In genomic region chr13:19810996-19811881, GRCh38 we compare ENCODE assay signal across 30 cellular contexts. TPM values are rescaled to one million over a fixed set of nuclear protein-coding genes. Genes with fewer than 3 reads are reported as not detected.
DNase-seq lines count a peak whose midpoint lies in the region; ATAC-seq and TF ChIP-seq lines count a peak whose summit lies in the region.
"Had no signal": no experiment of that assay in that cellular context is flagged by ENCODE, and none has a peak within 500 bp of the region (broad histone marks: within the 10 kb centered on the region; RNA-seq: fewer than 3 reads in every experiment).

No MANE protein-coding gene starts in this region.

- H3K9me3 ChIP-seq in Panc1 (ENCODE audit: control insufficient read depth, insufficient read depth, low read depth, low read length) = no peaks in the 10 kb centered on the region
- H3K9me3 ChIP-seq: esophagus muscularis mucosa, HAP-1, left ventricle myocardium inferior, neutrophil, SK-N-SH had no signal

- POLR2A ChIA-PET in Panc1 (lab: Charles Lee) = no interaction called here

- H3K27me3 ChIP-seq in Panc1 (ENCODE audit: control insufficient read depth, insufficient read depth, low read length) = no peaks in the 10 kb centered on the region
- H3K27me3 ChIP-seq: esophagus muscularis mucosa, neutrophil had no signal

- H3K4me3 ChIP-seq in Panc1 (ENCODE audit: low read depth in 2 of 2, low read length in 2 of 2) (no peak overlapping the region), choroid plexus epithelial cell (ENCODE audit: low read depth, low read length) (no peak overlapping the region), retinal pigment epithelial cell (ENCODE audit: low read length) (no peak overlapping the region)
- H3K4me3 ChIP-seq: esophagus muscularis mucosa, HAP-1, left ventricle myocardium inferior had no signal

- DNase-seq in activated effector memory CD4-positive, alpha-beta T cell treated with anti-CD3 and anti-CD28 coated beads, Interleukin-2, amount 50 U/mL, for 16 hours = peak; percentile 10
- DNase-seq in activated effector memory CD4-positive, alpha-beta T cell treated with Interleukin-2 at 50 U/mL for 16 hours = no peak
- DNase-seq in Panc1 (ENCODE audit: low read depth, low spot score) = no peak
- peak; percentile 67 for DNase-seq in choroid plexus epithelial cell (ENCODE audit: low read depth)
- peak; percentile 45 for DNase-seq in retinal pigment epithelial cell (ENCODE audit: low read depth)
- no peak for DNase-seq in activated CD4-positive, alpha-beta T cell treated with anti-CD3 and anti-CD28 coated beads for 48 hours
- DNase-seq in NOMO-1 (lab: John Stamatoyannopoulos, UW; ENCODE audit: unreplicated experiment in 2 of 2) = no peak
- DNase-seq in DMS114 treated with DMSO at 0.1 percent for 48 hours (lab: John Stamatoyannopoulos, UW; ENCODE audit: unreplicated experiment) = no peak
- DNase-seq: 8988T; activated CD4-positive, alpha-beta T cell treated with anti-CD3 and anti-CD28 coated beads for 36 hours; activated naive CD4-positive, alpha-beta T cell treated with anti-CD3 and anti-CD28 coated beads for 36 hours; activated T-cell treated with anti-CD3 and anti-CD28 coated beads, Interleukin-2, amount 50 U/mL, for 24 hours; aorta; caudate nucleus; CD4-positive, CD25-positive, alpha-beta regulatory T cell; dermis blood vessel endothelial cell; islet precursor cell; Karpas-422; left ventricle myocardium inferior; naive B cell; NCI-H1436; NCI-H2081 treated with DMSO at 0.1 percent for 48 hours; NCI-H446; NCI-H774; SK-N-SH; stimulated activated CD4-positive, alpha-beta T cell treated with anti-CD3 and anti-CD28 coated beads, Interleukin-15, amount 100 ng/mL, for 24 hours; stimulated activated naive B cell treated with anti-CD40 and anti-IgM and Interleukin-4, amounts not matched to agents 10 μg/mL and 1 μg/mL and 100 μg/mL, for 72 hours had no signal

- BruUV-seq in Panc1 (replicated peaks; lab: Mats Ljungman, UMichigan) = TSS peak; percentile 67

- H3K36me3 ChIP-seq in Panc1 (ENCODE audit: control insufficient read depth, insufficient read depth, low read length) = no peaks in the 10 kb centered on the region
- H3K36me3 ChIP-seq: HAP-1, neutrophil had no signal

- TF ChIP-seq CTCF in Panc1 (IDR thresholded peaks at IDR 0.05) = no peak
- TF ChIP-seq CTCF in choroid plexus epithelial cell (conservative IDR thresholded peaks at IDR 0.05; ENCODE audit: low read depth, low read length) = no peak
- no peak for TF ChIP-seq CTCF in retinal pigment epithelial cell (conservative IDR thresholded peaks at IDR 0.05; ENCODE audit: low read depth, low read length)

- no peak for ATAC-seq in Panc1
- ATAC-seq: activated CD4-positive, alpha-beta T cell treated with anti-CD3 and anti-CD28 coated beads for 36 hours; stimulated activated naive B cell treated with anti-CD40 and anti-IgM and Interleukin-4, amounts not matched to agents 10 μg/mL and 1 μg/mL and 100 μg/mL, for 72 hours had no signal

- in situ Hi-C loops in Panc1 (cut with HindIII; ENCODE audit: low pct_unique_long_range_greater_than_20kb, low sequenced_read_pairs) = no loop called here

- CTCF ChIA-PET in Panc1 (lab: Charles Lee) = no interaction called here

- intact Hi-C loops in Panc1 (cut with micrococcal nuclease; ENCODE audit: unreplicated experiment) = no loop called here

- no peak overlapping the region for H3K27ac ChIP-seq in Panc1 (ENCODE audit: low read length)
- H3K27ac ChIP-seq: esophagus muscularis mucosa, left ventricle myocardium inferior, neutrophil had no signal

- no peaks in the 10 kb centered on the region for H3K4me1 ChIP-seq in Panc1 (ENCODE audit: control insufficient read depth, insufficient read depth, low read length)
- H3K4me1 ChIP-seq: esophagus muscularis mucosa, HAP-1, left ventricle myocardium inferior had no signal

RNA-seq across cellular contexts. Expression of gene PSPC1, which starts 28.5 kb away (rescaled TPM):
- 39.1 TPM for total RNA-seq in Panc1 (2021; ENCODE audit: unreplicated experiment)
- polyA plus RNA-seq in Panc1 (2012; ENCODE audit: insufficient read length) = 20.8 TPM

RNA-seq across cellular contexts. Expression of gene ZMYM5, which starts 52.2 kb away (rescaled TPM):
- 11.8 TPM for total RNA-seq in Panc1 (2021; ENCODE audit: unreplicated experiment)
- 4.1 TPM for polyA plus RNA-seq in Panc1 (2012; ENCODE audit: insufficient read length)

Comparison
In these comparisons a context has a peak if more than half of its experiments do, and no peak if none do; other contexts are left out.
1. DNase-seq: peak in activated effector memory CD4-positive, alpha-beta T cell treated with anti-CD3 and anti-CD28 coated beads, Interleukin-2, amount 50 U/mL, for 16 hours (single experiment), choroid plexus epithelial cell (single experiment) and retinal pigment epithelial cell (single experiment); none in activated effector memory CD4-positive, alpha-beta T cell treated with Interleukin-2 at 50 U/mL for 16 hours (single experiment), Panc1 (single experiment), activated CD4-positive, alpha-beta T cell treated with anti-CD3 and anti-CD28 coated beads for 48 hours (single experiment), NOMO-1 (0 of 2) and DMS114 treated with DMSO at 0.1 percent for 48 hours (single experiment).